ENCODE assay signal across 17 cellular contexts in genomic region chr6:36559394-36559793, GRCh38.
DNase-seq lines count a peak whose midpoint lies in the region; ATAC-seq and TF ChIP-seq lines count a peak whose summit lies in the region.
"Had no signal": no experiment of that assay in that cellular context is flagged by ENCODE, and none has a peak within 500 bp of the region (broad histone marks: within the 10 kb centered on the region; RNA-seq: fewer than 3 reads in every experiment).

No MANE protein-coding gene starts in this region.

- H3K9me3 ChIP-seq in DOHH2 (ENCODE audit: control insufficient read depth, insufficient read depth, low read length) (no peaks in the 10 kb centered on the region), adipocyte (ENCODE audit: control insufficient read depth, low read length) (no peaks in the 10 kb centered on the region), neutrophil (no peaks in the 10 kb centered on the region)
- H3K9me3 ChIP-seq: Peyer's patch had no signal

- ATAC-seq in HG03354 (IDR thresholded peaks at IDR 0.05; ENCODE audit: poor library complexity, severe bottlenecking, unreplicated experiment) (peak; percentile 52), GM18519 (IDR thresholded peaks at IDR 0.05; ENCODE audit: low FRiP score, unreplicated experiment) (no peak)
- ATAC-seq: Right ventricle myocardium inferior had no signal

- no peaks in the 10 kb centered on the region for H3K79me2 ChIP-seq in DOHH2 (ENCODE audit: control insufficient read depth, low read length)

- H3K9ac ChIP-seq in adipocyte (ENCODE audit: low read length) = peak overlapping the region; percentile 36

- H3K36me3 ChIP-seq in DOHH2 (ENCODE audit: control insufficient read depth, low read length) (no peaks in the 10 kb centered on the region), adipocyte (ENCODE audit: control insufficient read depth, insufficient read depth, low read length, severe bottlenecking) (no peaks in the 10 kb centered on the region), neutrophil (no peaks in the 10 kb centered on the region)
- H3K36me3 ChIP-seq: Peyer's patch had no signal

- no peak for TF ChIP-seq CTCF in DOHH2 (IDR thresholded peaks at IDR 0.05; ENCODE audit: low read depth, low read length, poor library complexity, severe bottlenecking)
- TF ChIP-seq CTCF in neutrophil (IDR thresholded peaks at IDR 0.05) = no peak
- no peak for TF ChIP-seq CTCF in GM20000 (IDR thresholded peaks at IDR 0.05; ENCODE audit: extremely low read depth, missing control alignments)

- H3F3A ChIP-seq in DOHH2 (ENCODE audit: control insufficient read depth, insufficient read depth) = no peaks in the 10 kb centered on the region

- DNase-seq in adipocyte (ENCODE audit: low read depth) (no peak), SW480 (ENCODE audit: low spot score) (no peak), GM20000 (ENCODE audit: low spot score) (no peak)
- DNase-seq: Calu3; CD4-positive, alpha-beta T cell; DMS79; H7; NCI-H1930; NCI-H446; NCI-H774; T-helper 1 cell had no signal

- peak overlapping the region; percentile 36 for H3K4me2 ChIP-seq in DOHH2 (ENCODE audit: low read length)

- H4K20me1 ChIP-seq in DOHH2 (ENCODE audit: control insufficient read depth, insufficient read depth, low read depth, low read length) = no peaks in the 10 kb centered on the region

- H3K4me1 ChIP-seq in DOHH2 (ENCODE audit: control insufficient read depth, low read length) = peaks cover 21% of the 10 kb centered on the region
- peaks cover 41% of the 10 kb centered on the region for H3K4me1 ChIP-seq in adipocyte (ENCODE audit: control insufficient read depth, insufficient read depth, low read length)
- peaks cover 38 to 41% of the 10 kb centered on the region in 2 experiments for H3K4me1 ChIP-seq in neutrophil (ENCODE audit: control insufficient read depth in 1 of 2, insufficient read depth in 1 of 2, low read depth in 1 of 2, low read length in 1 of 2)
- H3K4me1 ChIP-seq: Peyer's patch had no signal

- H3K4me3 ChIP-seq in DOHH2 (ENCODE audit: low read length) = 0 out of 2 replicates have a peak overlapping the region, but pooled peaks have one; percentile 10
- H3K4me3 ChIP-seq in adipocyte (ENCODE audit: low read length) = peak overlapping the region; percentile 57
- H3K4me3 ChIP-seq in neutrophil (ENCODE audit: low read depth in 1 of 2, low read length in 1 of 2) = no peak overlapping the region
- H3K4me3 ChIP-seq: Peyer's patch had no signal

- no peaks in the 10 kb centered on the region for H3K27me3 ChIP-seq in DOHH2 (ENCODE audit: control insufficient read depth, low read length)
- H3K27me3 ChIP-seq in adipocyte (replicated peaks; ENCODE audit: control insufficient read depth, insufficient read depth, low read length) = no peaks in the 10 kb centered on the region
- H3K27me3 ChIP-seq in neutrophil = no peaks in the 10 kb centered on the region
- H3K27me3 ChIP-seq: Peyer's patch had no signal

- H3K9me2 ChIP-seq in DOHH2 (replicated peaks; ENCODE audit: control insufficient read depth, low read length) = no peaks in the 10 kb centered on the region

- no peak overlapping the region for H3K27ac ChIP-seq in DOHH2 (ENCODE audit: low read depth, low read length)
- peak overlapping the region; percentile 21 for H3K27ac ChIP-seq in neutrophil
- H3K27ac ChIP-seq: Peyer's patch had no signal

Comparison
In these comparisons a context has a peak if more than half of its experiments do, and no peak if none do; other contexts are left out.
1. H3K4me3 ChIP-seq: peak in DOHH2 (single experiment) and adipocyte (single experiment); none in neutrophil (0 of 2).